Comparison of ENCODE assay signal across 25 cellular contexts in the genomic region with DNA sequence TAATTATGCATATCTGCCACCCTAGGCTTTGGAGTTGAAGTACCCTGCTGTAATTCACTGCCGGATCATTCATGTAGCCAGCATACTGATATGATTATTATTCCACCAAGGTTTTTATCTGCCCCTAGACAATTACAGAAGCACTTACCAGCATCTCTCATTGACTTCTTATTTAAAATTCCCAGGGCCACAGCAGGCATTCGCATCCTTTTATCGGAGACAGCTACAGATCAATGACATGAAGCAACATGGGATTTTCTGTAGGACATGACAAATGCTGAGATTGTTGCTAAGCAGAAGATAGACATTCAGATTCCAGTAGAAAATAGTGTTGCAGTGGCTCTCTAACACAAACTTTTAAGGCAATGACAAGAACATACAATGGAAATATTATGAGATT.
"Had no signal": no experiment of that assay in that cellular context is flagged by ENCODE, and none has a peak within 500 bp of the region (broad histone marks: within the 10 kb centered on the region; RNA-seq: fewer than 3 reads in every experiment).

No MANE protein-coding gene starts in this region.

- H3K4me1 ChIP-seq: prostate gland, right atrium auricular region, spleen, upper lobe of left lung, vagina had no signal

- DNase-seq: hippocampal formation; kidney glomerular epithelial cell; left cardiac atrium; mesendoderm; naive B cell; natural killer cell; nephron progenitor cell; nucleus accumbens; pancreas; posterior cingulate gyrus; spleen; stimulated activated CD4-positive, alpha-beta T cell treated with anti-CD3 and anti-CD28 coated beads, Interleukin-4, amount 100 ng/mL, for 24 hours; stimulated activated naive CD4-positive, alpha-beta T cell; stimulated activated naive CD8-positive, alpha-beta T cell treated with anti-CD3 and anti-CD28 coated beads, Interleukin-15, amount 100 ng/mL, for 72 hours; substantia nigra; transverse colon; upper lobe of left lung had no signal

- H3K36me3 ChIP-seq: pancreas, prostate gland, right atrium auricular region, transverse colon, upper lobe of left lung, vagina had no signal

- H3K9me3 ChIP-seq: pancreas, prostate gland, right atrium auricular region, transverse colon, upper lobe of left lung, vagina had no signal

- H3K27me3 ChIP-seq: pancreas, right atrium auricular region, spleen, transverse colon, upper lobe of left lung, vagina had no signal

- H3K27ac ChIP-seq: pancreas, prostate gland, right atrium auricular region, skin epidermis, spleen, transverse colon, upper lobe of left lung, vagina had no signal

- ATAC-seq: left cardiac atrium; left lobe of liver; natural killer cell; pancreas; sciatic nerve; stimulated activated effector memory CD8-positive, alpha-beta T cell treated with anti-CD3 and anti-CD28 coated beads, Interleukin-12 subunit alpha, Interleukin-12 subunit beta, amount 100 ng/mL, for 72 hours; stimulated activated naive CD8-positive, alpha-beta T cell treated with anti-CD3 and anti-CD28 coated beads, Interleukin-15, amount 100 ng/mL, for 72 hours had no signal

- H3K4me3 ChIP-seq: lung, pancreas, prostate gland, right atrium auricular region, skin epidermis, spleen, transverse colon, upper lobe of left lung, vagina had no signal
